In genomic region chr11:77776455-77776854, GRCh38 we compare ENCODE assay signal across 10 cellular contexts. TPM values are rescaled to one million over a fixed set of nuclear protein-coding genes. Genes with fewer than 3 reads are reported as not detected.
DNase-seq lines count a peak whose midpoint lies in the region; ATAC-seq, FAIRE-seq and TF ChIP-seq lines count a peak whose summit lies in the region.
"Had no signal": no experiment of that assay in that cellular context is flagged by ENCODE, and none has a peak within 500 bp of the region (broad histone marks: within the 10 kb centered on the region; RNA-seq: fewer than 3 reads in every experiment).

No MANE protein-coding gene starts in this region.

- H3K36me3 ChIP-seq in Loucy (ENCODE audit: insufficient read depth, low read length) (no peaks in the 10 kb centered on the region; the same call in 1 of the 2 replicates), adrenal gland (replicated peaks in 1 of 2) (no peaks in the 10 kb centered on the region)

- peaks cover 88% of the 10 kb centered on the region for H3K79me2 ChIP-seq in Loucy (ENCODE audit: insufficient read depth, low read length)

- H3K27ac Mint-ChIP-seq in naive B cell = peak overlapping the region in 1 of 6 donors; percentile 9
- H3K27ac Mint-ChIP-seq: activated CD4-positive, alpha-beta memory T cell treated with anti-CD3 and anti-CD28 coated beads, Interleukin-2, amount 10 ng/mL, durations not matched to agents 7 days and 5 days; IgD-negative memory B cell had no signal

- TF ChIP-seq CTCF in Loucy (conservative IDR thresholded peaks at IDR 0.05; ENCODE audit: low read length) (peak; percentile 58), adrenal gland (IDR thresholded peaks at IDR 0.05) (peak in 5 of 6 experiments; percentile 8 to 43 (median 29)), GM10248 (IDR thresholded peaks at IDR 0.05; ENCODE audit: control extremely low read depth, extremely low read depth, low read depth, missing control alignments) (no peak)

- POLR2A ChIA-PET in GM10248 (lab: Yijun Ruan, JAX) = no interaction called here

- no peak for TF ChIP-seq POLR2A in adrenal gland (IDR thresholded peaks at IDR 0.05)

- H3K4me1 ChIP-seq in Loucy (ENCODE audit: insufficient read depth, low read length, poor library complexity, severe bottlenecking) = peaks cover 8% of the 10 kb centered on the region
- peaks cover 5 to 25% of the 10 kb centered on the region in 2 donors for H3K4me1 ChIP-seq in adrenal gland (replicated peaks in 1 of 2)

- intact Hi-C loops in adrenal gland (cut with DNase I) = no loop called here

- H3K27me3 Mint-ChIP-seq in naive B cell = no peaks in the 10 kb centered on the region
- H3K27me3 Mint-ChIP-seq: activated CD4-positive, alpha-beta memory T cell treated with anti-CD3 and anti-CD28 coated beads, Interleukin-2, amount 10 ng/mL, durations not matched to agents 7 days and 5 days; IgD-negative memory B cell had no signal

- H3K4me3 Mint-ChIP-seq in naive B cell = no peak overlapping the region
- H3K4me3 Mint-ChIP-seq: activated CD4-positive, alpha-beta memory T cell treated with anti-CD3 and anti-CD28 coated beads, Interleukin-2, amount 10 ng/mL, durations not matched to agents 7 days and 5 days had no signal

- H4K20me1 ChIP-seq in Loucy (ENCODE audit: insufficient read depth, low read length, poor library complexity, severe bottlenecking) = peaks cover 73% of the 10 kb centered on the region

- H3K4me1 Mint-ChIP-seq in naive B cell = peaks cover 26 to 70% (median 48%) of the 10 kb centered on the region in 3 donors

- FAIRE-seq in G401.6 (lab: Jason Lieb, UNC) = peak; percentile 87
- FAIRE-seq: small intestine had no signal

- H3K4me3 ChIP-seq in Loucy (ENCODE audit: low read length, poor library complexity, severe bottlenecking) (no peak overlapping the region), adrenal gland (no peak overlapping the region)

- CTCF ChIA-PET in GM10248 (lab: Yijun Ruan, JAX) = interaction anchor here (0.7 to 1.8 kb wide), 6 partner anchors 8 to 269 kb away, joined by 3 to 13 read pairs (median 4); partner anchors contain the start of gene INTS4

- H3K27me3 ChIP-seq in Loucy (ENCODE audit: insufficient read depth, low read length, poor library complexity, severe bottlenecking) = no peaks in the 10 kb centered on the region
- H3K27me3 ChIP-seq in adrenal gland = no peaks in the 10 kb centered on the region

- H3K4me2 ChIP-seq in Loucy (ENCODE audit: low read depth, low read length, poor library complexity, severe bottlenecking) = no peak overlapping the region

- H3K36me3 Mint-ChIP-seq in naive B cell = no peaks in the 10 kb centered on the region

- ATAC-seq in naive B cell (ENCODE audit: low read depth in 2 of 2) (no peak), GM18861 (IDR thresholded peaks at IDR 0.05; ENCODE audit: unreplicated experiment) (no peak)

- H3K9me3 ChIP-seq in Loucy (ENCODE audit: insufficient read depth, low read depth, low read length) = no peaks in the 10 kb centered on the region
- H3K9me3 ChIP-seq in adrenal gland (replicated peaks in 1 of 3) = no peaks in the 10 kb centered on the region

- WGBS in adrenal gland, 4 donors = 74 to 86% (median 78%) methylated on average over 1 of the region's 1 CpG

- H3K9me2 ChIP-seq in Loucy (replicated peaks; ENCODE audit: low read depth, low read length) = no peaks in the 10 kb centered on the region

- DNase-seq in adrenal gland (no peak), naive B cell (peak; percentile 11), GM10248 (ENCODE audit: extremely low spot score) (no peak), NCI-H446 treated with DMSO at 0.1 percent for 48 hours (lab: John Stamatoyannopoulos, UW) (no peak)
- DNase-seq: activated CD4-positive, alpha-beta memory T cell treated with anti-CD3 and anti-CD28 coated beads, Interleukin-2, amount 10 ng/mL, durations not matched to agents 7 days and 5 days; small intestine had no signal

- H3K9me3 Mint-ChIP-seq in naive B cell = no peaks in the 10 kb centered on the region
- H3K9me3 Mint-ChIP-seq: activated CD4-positive, alpha-beta memory T cell treated with anti-CD3 and anti-CD28 coated beads, Interleukin-2, amount 10 ng/mL, durations not matched to agents 7 days and 5 days; IgD-negative memory B cell had no signal

- H3K27ac ChIP-seq in adrenal gland = no peak overlapping the region

- no peak overlapping the region for H2AFZ ChIP-seq in Loucy (ENCODE audit: low read length)

- H3K9ac ChIP-seq in Loucy (ENCODE audit: low read depth, low read length, poor library complexity, severe bottlenecking) = no peak overlapping the region

- H3F3A ChIP-seq in Loucy (ENCODE audit: low read depth) = peaks cover 6% of the 10 kb centered on the region; the same call in 1 of the 2 replicates

RNA-seq across cellular contexts. Expression of gene RSF1, which starts 44.1 kb away (rescaled TPM):
- 100 to 1,000 TPM in 2 of 8 donors, 10 to 100 TPM in 6; 39.6 to 108 (median 69.5) TPM for total RNA-seq in adrenal gland
- polyA plus RNA-seq in adrenal gland (10 to 100 TPM; 12.7 to 82.9 (median 34.0) TPM), naive B cell (ENCODE audit: low read depth in 6 of 6) (10 to 100 TPM; 15.1 to 52.2 (median 36.3) TPM)

RNA-seq across cellular contexts. Expression of gene AAMDC, which starts 44.5 kb away (rescaled TPM):
- 100 to 1,000 TPM in 6 of 8 donors, 10 to 100 TPM in 2; 85.6 to 247 (median 126) TPM for total RNA-seq in adrenal gland
- polyA plus RNA-seq in adrenal gland (100 to 1,000 TPM; 197 to 581 (median 270) TPM), naive B cell (ENCODE audit: low read depth in 6 of 6) (10 to 100 TPM in 4 of 6 donors, 1 to 10 TPM in 2; 8.6 to 19.1 (median 14.9) TPM)

Comparison
In these comparisons a context has a peak if more than half of its experiments do, and no peak if none do; other contexts are left out.
1. RNA of gene AAMDC, which starts 44.5 kb away (polyA plus RNA-seq): 197 to 581 TPM in adrenal gland; 8.6 to 19.1 TPM in naive B cell; every median in the first group is over 4 times any median in the second.